ENCODE assay signal across 16 cellular contexts in the genomic region with DNA sequence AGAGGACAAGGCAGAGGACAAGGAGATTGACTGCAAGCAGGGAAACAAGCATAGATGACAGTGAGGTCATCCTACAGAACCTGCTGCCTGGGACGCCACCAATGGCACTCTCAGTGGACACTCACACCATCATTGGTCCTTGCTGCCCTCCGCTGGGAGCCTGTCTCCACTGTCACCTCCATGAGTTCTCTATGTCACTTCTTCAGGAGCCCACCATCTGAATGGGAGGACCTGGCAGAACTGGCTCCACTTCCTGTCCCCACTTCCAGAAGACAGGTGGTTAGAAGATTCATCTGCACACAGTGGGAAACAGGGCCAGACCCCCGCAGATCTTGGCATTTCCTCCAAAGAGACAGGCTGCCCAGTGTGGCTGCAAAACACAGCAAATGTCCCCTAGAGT.
"Had no signal": no experiment of that assay in that cellular context is flagged by ENCODE, and none has a peak within 500 bp of the region (broad histone marks: within the 10 kb centered on the region; RNA-seq: fewer than 3 reads in every experiment).

No MANE protein-coding gene starts in this region.

- H3K36me3 ChIP-seq: cardiac muscle cell, esophagus muscularis mucosa, suprapubic skin had no signal

- ATAC-seq: activated CD4-positive, alpha-beta T cell treated with anti-CD3 and anti-CD28 coated beads for 36 hours; activated CD8-positive, alpha-beta memory T cell treated with anti-CD3 and anti-CD28 coated beads, Interleukin-2, amount 10 ng/mL, durations not matched to agents 7 days and 5 days; natural killer cell treated with Interleukin-12 subunit alpha and Interleukin-12 subunit beta and Interleukin-15 and Interleukin-18, amount 100 ng/mL, for 72 hours; right cardiac atrium had no signal

- H3K36me3 Mint-ChIP-seq: activated CD4-positive, alpha-beta memory T cell treated with anti-CD3 and anti-CD28 coated beads for 36 hours; activated CD8-positive, alpha-beta memory T cell treated with anti-CD3 and anti-CD28 coated beads, Interleukin-2, amount 10 ng/mL, durations not matched to agents 7 days and 5 days; activated naive CD4-positive, alpha-beta T cell treated with anti-CD3 and anti-CD28 coated beads, Interleukin-2, amount 10 ng/mL, durations not matched to agents 7 days and 5 days had no signal

- H3K4me1 Mint-ChIP-seq: activated CD4-positive, alpha-beta T cell treated with anti-CD3 and anti-CD28 coated beads for 36 hours had no signal

- H3K27ac ChIP-seq: cardiac muscle cell, esophagus muscularis mucosa, suprapubic skin had no signal

- H3K9me3 ChIP-seq: esophagus muscularis mucosa, suprapubic skin had no signal

- H3K4me3 Mint-ChIP-seq: activated CD4-positive, alpha-beta memory T cell treated with anti-CD3 and anti-CD28 coated beads for 36 hours; activated CD4-positive, alpha-beta T cell treated with anti-CD3 and anti-CD28 coated beads for 36 hours; activated CD8-positive, alpha-beta memory T cell treated with anti-CD3 and anti-CD28 coated beads, Interleukin-2, amount 10 ng/mL, durations not matched to agents 7 days and 5 days; activated naive CD4-positive, alpha-beta T cell treated with anti-CD3 and anti-CD28 coated beads, Interleukin-2, amount 10 ng/mL, durations not matched to agents 7 days and 5 days; natural killer cell treated with Interleukin-12 subunit alpha and Interleukin-12 subunit beta and Interleukin-15 and Interleukin-18, amount 100 ng/mL, for 72 hours; stimulated activated naive CD8-positive, alpha-beta T cell treated with anti-CD3 and anti-CD28 coated beads, Interleukin-15, Interleukin-2, amounts not matched to agents 100 ng/mL and 50 ng/mL, for 24 hours; type B pancreatic cell had no signal

- H3K27me3 ChIP-seq: cardiac muscle cell, esophagus muscularis mucosa had no signal

- H3K9me3 Mint-ChIP-seq: activated CD4-positive, alpha-beta memory T cell treated with anti-CD3 and anti-CD28 coated beads for 36 hours; activated naive CD4-positive, alpha-beta T cell treated with anti-CD3 and anti-CD28 coated beads, Interleukin-2, amount 10 ng/mL, durations not matched to agents 7 days and 5 days; natural killer cell treated with Interleukin-12 subunit alpha and Interleukin-12 subunit beta and Interleukin-15 and Interleukin-18, amount 100 ng/mL, for 72 hours; stimulated activated naive CD8-positive, alpha-beta T cell treated with anti-CD3 and anti-CD28 coated beads, Interleukin-15, Interleukin-2, amounts not matched to agents 100 ng/mL and 50 ng/mL, for 24 hours had no signal

- DNase-seq: activated CD4-positive, alpha-beta memory T cell treated with anti-CD3 and anti-CD28 coated beads for 36 hours; activated CD4-positive, alpha-beta T cell treated with anti-CD3 and anti-CD28 coated beads for 36 hours; activated CD8-positive, alpha-beta memory T cell treated with anti-CD3 and anti-CD28 coated beads, Interleukin-2, amount 10 ng/mL, durations not matched to agents 7 days and 5 days; activated naive CD4-positive, alpha-beta T cell treated with anti-CD3 and anti-CD28 coated beads, Interleukin-2, amount 10 ng/mL, durations not matched to agents 7 days and 5 days; activated T-cell treated with anti-CD3 and anti-CD28 coated beads, Interleukin-2, amount 50 U/mL, for 1 hour; kidney glomerular epithelial cell; right cardiac atrium; small intestine; stimulated activated CD4-positive, alpha-beta T cell treated with anti-CD3 and anti-CD28 coated beads, Interleukin-4, amount 100 ng/mL, for 4 hours; T1000 had no signal

- H3K4me3 ChIP-seq: cardiac muscle cell, esophagus muscularis mucosa, suprapubic skin had no signal

- H3K27ac Mint-ChIP-seq: activated CD4-positive, alpha-beta memory T cell treated with anti-CD3 and anti-CD28 coated beads for 36 hours; activated CD4-positive, alpha-beta T cell treated with anti-CD3 and anti-CD28 coated beads for 36 hours; activated CD8-positive, alpha-beta memory T cell treated with anti-CD3 and anti-CD28 coated beads, Interleukin-2, amount 10 ng/mL, durations not matched to agents 7 days and 5 days; activated naive CD4-positive, alpha-beta T cell treated with anti-CD3 and anti-CD28 coated beads, Interleukin-2, amount 10 ng/mL, durations not matched to agents 7 days and 5 days; natural killer cell treated with Interleukin-12 subunit alpha and Interleukin-12 subunit beta and Interleukin-15 and Interleukin-18, amount 100 ng/mL, for 72 hours; stimulated activated naive CD8-positive, alpha-beta T cell treated with anti-CD3 and anti-CD28 coated beads, Interleukin-15, Interleukin-2, amounts not matched to agents 100 ng/mL and 50 ng/mL, for 24 hours; type B pancreatic cell had no signal
